In the genomic region with DNA sequence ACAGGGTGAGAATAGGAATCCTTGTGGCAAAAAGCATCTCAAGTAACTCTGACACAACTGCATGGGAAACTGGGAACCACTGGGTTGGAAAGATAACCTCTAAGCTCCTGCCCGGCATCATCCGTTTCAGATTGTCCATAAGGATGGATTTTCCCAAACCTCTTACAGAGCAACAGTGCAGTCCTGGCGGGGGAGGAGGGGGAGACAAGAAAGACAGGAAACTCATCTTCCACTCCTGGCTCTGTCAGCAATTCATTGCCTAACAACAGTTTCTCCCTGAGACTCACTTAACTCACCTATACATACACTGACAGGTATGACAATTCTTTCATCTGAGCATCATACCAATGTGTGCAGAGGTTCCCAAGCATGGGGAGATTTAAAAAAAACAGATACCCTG, we compare ENCODE assay signal across 21 cellular contexts.
"Had no signal": no experiment of that assay in that cellular context is flagged by ENCODE, and none has a peak within 500 bp of the region (broad histone marks: within the 10 kb centered on the region; RNA-seq: fewer than 3 reads in every experiment).

No MANE protein-coding gene starts in this region.

- H3K27ac ChIP-seq: coronary artery, dorsolateral prefrontal cortex, epithelial cell of prostate, esophagus squamous epithelium, gastrocnemius medialis, heart right ventricle, left lung, lower lobe of right lung had no signal

- H3K4me1 ChIP-seq: gastrocnemius medialis, lower lobe of right lung had no signal

- H3K9me3 ChIP-seq: esophagus squamous epithelium, gastrocnemius medialis, heart right ventricle, left lung, lower lobe of right lung, mucosa of descending colon had no signal

- H3K36me3 Mint-ChIP-seq: mesothelial cell of epicardium had no signal

- H3K27me3 ChIP-seq: gastrocnemius medialis, left lung had no signal

- DNase-seq: dermis blood vessel endothelial cell; dorsolateral prefrontal cortex; effector CD4-positive, alpha-beta T cell; effector memory CD4-positive, alpha-beta T cell; erythroblast; esophagus squamous epithelium; foreskin fibroblast; foreskin melanocyte; gastrocnemius medialis; head of caudate nucleus; heart right ventricle; hippocampal formation; left cardiac atrium; left lung; left ventricle myocardium superior; lower lobe of right lung; mucosa of descending colon had no signal

- ATAC-seq: esophagus mucosa, gastrocnemius medialis, heart right ventricle, left lung, left ventricle myocardium superior, lower lobe of right lung, mucosa of descending colon had no signal

- H3K4me3 ChIP-seq: coronary artery, dorsolateral prefrontal cortex, esophagus squamous epithelium, gastrocnemius medialis, heart right ventricle, left lung, lower lobe of right lung, mucosa of descending colon had no signal

- H3K4me3 Mint-ChIP-seq: mesothelial cell of epicardium had no signal

- H3K36me3 ChIP-seq: esophagus squamous epithelium, gastrocnemius medialis, heart right ventricle, left lung, lower lobe of right lung had no signal

- H3K27ac Mint-ChIP-seq: mesothelial cell of epicardium had no signal
